12 cellular contexts compared by ENCODE assay signal in the genomic region with DNA sequence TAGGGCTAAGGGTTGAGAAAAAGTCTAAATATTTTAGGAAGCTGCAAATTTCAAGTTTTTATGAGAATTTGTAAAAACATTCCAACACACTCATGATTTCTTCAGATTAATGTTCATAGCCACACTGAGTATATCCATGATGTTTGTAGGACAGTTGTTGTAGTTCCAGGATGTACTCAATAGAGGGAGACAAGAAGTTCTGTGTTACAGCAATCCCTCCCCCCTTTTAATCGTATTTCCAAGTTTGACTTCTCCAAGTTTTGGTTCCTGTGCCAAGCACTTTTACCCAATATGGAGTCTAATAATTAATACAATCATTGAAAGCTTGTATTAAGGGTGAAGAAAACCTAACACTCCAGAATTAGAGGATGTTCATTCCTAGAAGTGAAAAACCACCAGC.
DNase-seq lines count a peak whose midpoint lies in the region; ATAC-seq and TF ChIP-seq lines count a peak whose summit lies in the region.
"Had no signal": no experiment of that assay in that cellular context is flagged by ENCODE, and none has a peak within 500 bp of the region (broad histone marks: within the 10 kb centered on the region; RNA-seq: fewer than 3 reads in every experiment).

No MANE protein-coding gene starts in this region.

- ATAC-seq in GM19463 (IDR thresholded peaks at IDR 0.05; ENCODE audit: unreplicated experiment) (no peak), GM19452 (IDR thresholded peaks at IDR 0.05; ENCODE audit: unreplicated experiment) (no peak), HG03175 (IDR thresholded peaks at IDR 0.05; ENCODE audit: unreplicated experiment) (no peak), body of pancreas (no peak)
- ATAC-seq: naive thymus-derived CD4-positive, alpha-beta T cell; T-helper 17 cell had no signal

- H3F3A ChIP-seq in SK-N-SH (replicated peaks; ENCODE audit: insufficient read depth) = no peaks in the 10 kb centered on the region

- TF ChIP-seq RAD21 in SK-N-SH (IDR thresholded peaks at IDR 0.05; ENCODE audit: low read length) = peak; percentile 56

- WGBS in SK-N-SH (ENCODE audit: low lambda C conversion rate) = 43% methylated on average over 1 of the region's 1 CpG
- WGBS in body of pancreas, 2 donors = 40 to 54% methylated on average over 1 of the region's 1 CpG

- no peaks in the 10 kb centered on the region for H4K20me1 ChIP-seq in SK-N-SH (ENCODE audit: insufficient read depth)

- DNase-seq in COLO829 (ENCODE audit: low spot score) (peak; percentile 72), SK-N-SH (peak; percentile 40), iPS-NIHi11 (ENCODE audit: low spot score) (peak; percentile 35), body of pancreas (no peak)
- DNase-seq: activated naive CD4-positive, alpha-beta T cell treated with anti-CD3 and anti-CD28 coated beads, Interleukin-2, amount 10 ng/mL, durations not matched to agents 7 days and 5 days; naive thymus-derived CD4-positive, alpha-beta T cell; NCI-H1048; T-helper 17 cell had no signal

- POLR2A ChIA-PET in HEK293 (lab: Yijun Ruan, JAX) (no interaction called here), SK-N-SH (lab: Yijun Ruan, JAX) (no interaction called here)

- TF ChIP-seq CTCF in HEK293 (tag by site-specific recombination; IDR thresholded peaks at IDR 0.05) (no peak), SK-N-SH (IDR thresholded peaks at IDR 0.05) (peak; percentile 45), body of pancreas (IDR thresholded peaks at IDR 0.05) (no peak)

- H3K27ac ChIP-seq in HEK293 (ENCODE audit: extremely low read depth, low read depth, low read length) (no peak overlapping the region), SK-N-SH (ENCODE audit: low read depth in 2 of 2, low read length in 1 of 2) (no peak overlapping the region), body of pancreas (no peak overlapping the region)

- H3K9me2 ChIP-seq in SK-N-SH = no peaks in the 10 kb centered on the region

- H3K4me2 ChIP-seq in SK-N-SH = no peak overlapping the region

- CTCF ChIA-PET in HEK293 (lab: Yijun Ruan, JAX) = interaction anchor here (0.5 to 1.1 kb wide), 5 partner anchors 8 to 1419 kb away, joined by 3 to 4 read pairs (median 3); no protein-coding TSS in a partner anchor
- CTCF ChIA-PET in SK-N-SH (lab: Yijun Ruan, JAX) = interaction anchor here (0.6 to 3.6 kb wide), 18 partner anchors 8 to 361 kb away, joined by 3 to 30 read pairs (median 4); no protein-coding TSS in a partner anchor

- H3K4me1 ChIP-seq in HEK293 (ENCODE audit: control insufficient read depth, insufficient read depth, low read length) (no peaks in the 10 kb centered on the region), SK-N-SH (ENCODE audit: control insufficient read depth in 1 of 2, insufficient read depth in 2 of 2, low read depth in 1 of 2, low read length in 1 of 2) (no peaks in the 10 kb centered on the region), body of pancreas (no peaks in the 10 kb centered on the region)

- no peak overlapping the region for H2AFZ ChIP-seq in SK-N-SH (ENCODE audit: low read depth)

- no peak overlapping the region for H3K4me3 ChIP-seq in HEK293 (ENCODE audit: low read depth, low read length)
- H3K4me3 ChIP-seq in SK-N-SH (ENCODE audit: low read depth in 2 of 2, low read length in 1 of 2) = no peak overlapping the region
- no peak overlapping the region for H3K4me3 ChIP-seq in body of pancreas

- TF ChIP-seq POLR2A in body of pancreas (IDR thresholded peaks at IDR 0.05) = no peak

- intact Hi-C loops in body of pancreas (cut with DNase I) = no loop called here

- no peaks in the 10 kb centered on the region for H3K9me3 ChIP-seq in HEK293 (ENCODE audit: control insufficient read depth, insufficient read depth, low read depth, low read length)
- H3K9me3 ChIP-seq in SK-N-SH = no peaks in the 10 kb centered on the region
- no peaks in the 10 kb centered on the region for H3K9me3 ChIP-seq in body of pancreas

- no peaks in the 10 kb centered on the region for H3K79me2 ChIP-seq in SK-N-SH (ENCODE audit: insufficient read depth)

- H3K36me3 ChIP-seq in HEK293 (ENCODE audit: control insufficient read depth in 2 of 2, insufficient read depth in 1 of 2, low read length in 2 of 2) (no peaks in the 10 kb centered on the region), SK-N-SH (replicated peaks in 1 of 2; ENCODE audit: control insufficient read depth in 1 of 2, insufficient read depth in 2 of 2, low read length in 1 of 2) (no peaks in the 10 kb centered on the region), body of pancreas (replicated peaks in 1 of 2; ENCODE audit: insufficient read depth in 1 of 2, low read depth in 2 of 2) (no peaks in the 10 kb centered on the region)

- H3K9ac ChIP-seq in SK-N-SH = no peak overlapping the region

- H3K27me3 ChIP-seq in SK-N-SH (ENCODE audit: insufficient read depth) (no peaks in the 10 kb centered on the region), body of pancreas (no peaks in the 10 kb centered on the region)

- no peak for TF ChIP-seq EP300 in SK-N-SH (IDR thresholded peaks at IDR 0.05; ENCODE audit: borderline replicate concordance in 1 of 2, low read depth in 1 of 2, low read length in 1 of 2)

TF ChIP-seq in HEK293, 187 proteins besides CTCF, POLR2A, EP300 and RAD21:
- TF ChIP-seq ZBTB7A (tag by site-specific recombination; IDR thresholded peaks at IDR 0.05; ENCODE audit: low read depth) = no peak
- TF ChIP-seq, protein P1, sequence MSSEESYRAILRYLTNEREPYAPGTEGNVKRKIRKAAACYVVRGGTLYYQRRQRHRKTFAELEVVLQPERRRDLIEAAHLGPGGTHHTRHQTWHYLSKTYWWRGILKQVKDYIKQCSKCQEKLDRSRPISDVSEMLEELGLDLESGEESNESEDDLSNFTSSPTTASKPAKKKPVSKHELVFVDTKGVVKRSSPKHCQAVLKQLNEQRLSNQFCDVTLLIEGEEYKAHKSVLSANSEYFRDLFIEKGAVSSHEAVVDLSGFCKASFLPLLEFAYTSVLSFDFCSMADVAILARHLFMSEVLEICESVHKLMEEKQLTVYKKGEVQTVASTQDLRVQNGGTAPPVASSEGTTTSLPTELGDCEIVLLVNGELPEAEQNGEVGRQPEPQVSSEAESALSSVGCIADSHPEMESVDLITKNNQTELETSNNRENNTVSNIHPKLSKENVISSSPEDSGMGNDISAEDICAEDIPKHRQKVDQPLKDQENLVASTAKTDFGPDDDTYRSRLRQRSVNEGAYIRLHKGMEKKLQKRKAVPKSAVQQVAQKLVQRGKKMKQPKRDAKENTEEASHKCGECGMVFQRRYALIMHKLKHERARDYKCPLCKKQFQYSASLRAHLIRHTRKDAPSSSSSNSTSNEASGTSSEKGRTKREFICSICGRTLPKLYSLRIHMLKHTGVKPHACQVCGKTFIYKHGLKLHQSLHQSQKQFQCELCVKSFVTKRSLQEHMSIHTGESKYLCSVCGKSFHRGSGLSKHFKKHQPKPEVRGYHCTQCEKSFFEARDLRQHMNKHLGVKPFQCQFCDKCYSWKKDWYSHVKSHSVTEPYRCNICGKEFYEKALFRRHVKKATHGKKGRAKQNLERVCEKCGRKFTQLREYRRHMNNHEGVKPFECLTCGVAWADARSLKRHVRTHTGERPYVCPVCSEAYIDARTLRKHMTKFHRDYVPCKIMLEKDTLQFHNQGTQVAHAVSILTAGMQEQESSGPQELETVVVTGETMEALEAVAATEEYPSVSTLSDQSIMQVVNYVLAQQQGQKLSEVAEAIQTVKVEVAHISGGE (tag by site-specific recombination; conservative IDR thresholded peaks at IDR 0.05; ENCODE audit: low read depth) = 0 out of 2 replicates have a peak, but pooled peaks have one; percentile 22
- no peak for TF ChIP-seq ZSCAN30 (tag by site-specific recombination; IDR thresholded peaks at IDR 0.05)

TF ChIP-seq in SK-N-SH, 30 proteins besides CTCF, POLR2A, EP300 and RAD21:
- no peak for TF ChIP-seq RCOR1 (IDR thresholded peaks at IDR 0.05; ENCODE audit: low read length)
- peak; percentile 29; the same call in 1 of the 2 replicates for TF ChIP-seq SMC3 (IDR thresholded peaks at IDR 0.05; ENCODE audit: low read depth, low read length)

Comparison
In these comparisons a context has a peak if more than half of its experiments do, and no peak if none do; other contexts are left out.
1. DNase-seq: peak in COLO829 (single experiment), SK-N-SH (single experiment) and iPS-NIHi11 (single experiment); none in body of pancreas (0 of 4).